Comparison of ENCODE assay signal across 10 cellular contexts in genomic region chr2:126972272-126972626, GRCh38.
A peak's percentile ranks its signal among the peaks of the same experiment; 100 is the strongest.
DNase-seq lines count a peak whose midpoint lies in the region; ATAC-seq and TF ChIP-seq lines count a peak whose summit lies in the region.
"Had no signal": no experiment of that assay in that cellular context is flagged by ENCODE, and none has a peak within 500 bp of the region (broad histone marks: within the 10 kb centered on the region; RNA-seq: fewer than 3 reads in every experiment).

No MANE protein-coding gene starts in this region.

- peaks cover 9% of the 10 kb centered on the region for H3K4me1 Mint-ChIP-seq in endodermal cell

- H3K36me3 ChIP-seq in endodermal cell (ENCODE audit: control insufficient read depth, insufficient read depth, low read length) (no peaks in the 10 kb centered on the region), prostate gland (no peaks in the 10 kb centered on the region)
- H3K36me3 ChIP-seq in effector memory CD4-positive, alpha-beta T cell (ENCODE audit: control insufficient read depth, insufficient read depth, low read length): no peaks in the 10 kb centered on the region

- 41 to 93% methylated on average over 4 to 10 of the region's 10 CpGs for WGBS in endodermal cell (ENCODE audit: insufficient coverage in 1 of 2, insufficient read length in 1 of 2), 2 experiments
- 32% methylated on average over 10 of the region's 10 CpGs for WGBS in prostate gland

- H3K27ac ChIP-seq in C4-2B (peak overlapping the region; percentile 40; the same call in 1 of the 2 replicates), endodermal cell (ENCODE audit: low read depth, low read length) (no peak overlapping the region), prostate gland (no peak overlapping the region)
- no peak overlapping the region for H3K27ac ChIP-seq in effector memory CD4-positive, alpha-beta T cell (ENCODE audit: insufficient read depth, low read length, poor library complexity, severe bottlenecking)

- H3K9me3 ChIP-seq in endodermal cell (ENCODE audit: control insufficient read depth, low read length) (no peaks in the 10 kb centered on the region), prostate gland (no peaks in the 10 kb centered on the region)
- H3K9me3 ChIP-seq in effector memory CD4-positive, alpha-beta T cell (ENCODE audit: control insufficient read depth, low read length): no peaks in the 10 kb centered on the region

- no peak for TF ChIP-seq POLR2A in prostate gland (IDR thresholded peaks at IDR 0.05)

- H3K27me3 ChIP-seq in endodermal cell (ENCODE audit: control insufficient read depth, insufficient read depth, low read length, poor library complexity, severe bottlenecking): peaks cover 15% of the 10 kb centered on the region
- no peaks in the 10 kb centered on the region for H3K27me3 ChIP-seq in prostate gland (replicated peaks; ENCODE audit: insufficient read depth)
- peaks cover 12% of the 10 kb centered on the region for H3K27me3 ChIP-seq in effector memory CD4-positive, alpha-beta T cell (replicated peaks; ENCODE audit: control insufficient read depth, insufficient read depth, low read length, poor library complexity, severe bottlenecking)

- no peak overlapping the region for H3K4me3 Mint-ChIP-seq in endodermal cell

- no peak overlapping the region for H3K4me3 ChIP-seq in endodermal cell (ENCODE audit: low read length)
- H3K4me3 ChIP-seq in prostate gland: peak overlapping the region; percentile 25 to 27
- no peak overlapping the region for H3K4me3 ChIP-seq in effector memory CD4-positive, alpha-beta T cell (ENCODE audit: insufficient read depth, low read depth, low read length, poor library complexity, severe bottlenecking)

- TF ChIP-seq CTCF in C4-2B (conservative IDR thresholded peaks at IDR 0.05) (peak; percentile 39), LNCAP (IDR thresholded peaks at IDR 0.05) (peak; percentile 23; the same call in 1 of the 2 replicates), endodermal cell (conservative IDR thresholded peaks at IDR 0.05) (peak; percentile 25), prostate gland (IDR thresholded peaks at IDR 0.05) (no peak)

- DNase-seq in endodermal cell (no peak), prostate gland (ENCODE audit: low spot score) (no peak), NCI-H774 (lab: John Stamatoyannopoulos, UW) (no peak)
- no peak for DNase-seq in effector memory CD4-positive, alpha-beta T cell

- intact Hi-C loops in prostate gland (cut with DNase I): no loop called here

- no peaks in the 10 kb centered on the region for H3K9me3 Mint-ChIP-seq in endodermal cell
- H3K9me3 Mint-ChIP-seq: activated CD4-positive, alpha-beta memory T cell treated with anti-CD3 and anti-CD28 coated beads for 36 hours had no signal

- no peaks in the 10 kb centered on the region for H3K36me3 Mint-ChIP-seq in endodermal cell (ENCODE audit: low read depth)
- H3K36me3 Mint-ChIP-seq: activated CD4-positive, alpha-beta memory T cell treated with anti-CD3 and anti-CD28 coated beads for 36 hours; activated naive CD8-positive, alpha-beta T cell had no signal

- H3K27me3 Mint-ChIP-seq in endodermal cell (ENCODE audit: insufficient read depth): peaks cover 45% of the 10 kb centered on the region

- ATAC-seq in HG03457 (IDR thresholded peaks at IDR 0.05; ENCODE audit: unreplicated experiment): no peak
- ATAC-seq in HG03439 (IDR thresholded peaks at IDR 0.05; ENCODE audit: unreplicated experiment): no peak

- no peak overlapping the region for H3K9ac ChIP-seq in endodermal cell (ENCODE audit: extremely low read depth, low read length, poor library complexity, severe bottlenecking)

- no peak overlapping the region for H3K27ac Mint-ChIP-seq in endodermal cell
- H3K27ac Mint-ChIP-seq: activated CD4-positive, alpha-beta memory T cell treated with anti-CD3 and anti-CD28 coated beads for 36 hours; activated naive CD8-positive, alpha-beta T cell had no signal

- H3K4me1 ChIP-seq in endodermal cell (ENCODE audit: control insufficient read depth, insufficient read depth, low read length) (no peaks in the 10 kb centered on the region), prostate gland (replicated peaks) (no peaks in the 10 kb centered on the region)
- H3K4me1 ChIP-seq in effector memory CD4-positive, alpha-beta T cell (ENCODE audit: control insufficient read depth, insufficient read depth, low read length, poor library complexity, severe bottlenecking): peaks cover 7% of the 10 kb centered on the region

Comparison
In these comparisons a context has a peak if more than half of its experiments do, and no peak if none do; other contexts are left out.
1. CTCF ChIP-seq: peak in C4-2B (single experiment), LNCAP (single experiment) and endodermal cell (single experiment); none in prostate gland (0 of 4).
2. H3K4me3 ChIP-seq: peak in prostate gland (2 of 2); none in endodermal cell (single experiment) and effector memory CD4-positive, alpha-beta T cell (single experiment).